In genomic region chr7:140294454-140294853, GRCh38 we compare ENCODE assay signal across 13 cellular contexts.
"Had no signal": no experiment of that assay in that cellular context is flagged by ENCODE, and none has a peak within 500 bp of the region (broad histone marks: within the 10 kb centered on the region; RNA-seq: fewer than 3 reads in every experiment).

No MANE protein-coding gene starts in this region.

- H3K9ac ChIP-seq: parathyroid adenoma had no signal

- FAIRE-seq: endometrium, urothelium cell line had no signal

- H3K36me3 ChIP-seq: breast epithelium had no signal

- H3K79me2 ChIP-seq: parathyroid adenoma had no signal

- H2AFZ ChIP-seq: parathyroid adenoma had no signal

- H3K4me1 ChIP-seq: breast epithelium, parathyroid adenoma had no signal

- H3K27me3 ChIP-seq: breast epithelium had no signal

- ATAC-seq: activated CD8-positive, alpha-beta memory T cell treated with anti-CD3 and anti-CD28 coated beads, Interleukin-2, amount 10 ng/mL, durations not matched to agents 7 days and 5 days; esophagus mucosa had no signal

- H3K27ac ChIP-seq: breast epithelium, parathyroid adenoma had no signal

- H3K9me3 ChIP-seq: breast epithelium had no signal

- DNase-seq: activated CD4-positive, alpha-beta T cell treated with anti-CD3 and anti-CD28 coated beads for 1 hour; activated CD4-positive, alpha-beta T cell treated with anti-CD3 and anti-CD28 coated beads, Interleukin-2, amount 50 U/mL, for 48 hours; activated CD8-positive, alpha-beta memory T cell treated with anti-CD3 and anti-CD28 coated beads, Interleukin-2, amount 10 ng/mL, durations not matched to agents 7 days and 5 days; activated naive CD4-positive, alpha-beta T cell; activated T-cell treated with anti-CD3 and anti-CD28 coated beads, Interleukin-2, amount 50 U/mL, for 48 hours; hippocampal formation; kidney glomerular epithelial cell; stimulated activated CD4-positive, alpha-beta T cell treated with anti-CD3 and anti-CD28 coated beads, Interleukin-4, amount 100 ng/mL, for 24 hours had no signal

- H3K4me3 ChIP-seq: breast epithelium had no signal
